Comparison of ENCODE assay signal across 1 cellular context in the genomic region with DNA sequence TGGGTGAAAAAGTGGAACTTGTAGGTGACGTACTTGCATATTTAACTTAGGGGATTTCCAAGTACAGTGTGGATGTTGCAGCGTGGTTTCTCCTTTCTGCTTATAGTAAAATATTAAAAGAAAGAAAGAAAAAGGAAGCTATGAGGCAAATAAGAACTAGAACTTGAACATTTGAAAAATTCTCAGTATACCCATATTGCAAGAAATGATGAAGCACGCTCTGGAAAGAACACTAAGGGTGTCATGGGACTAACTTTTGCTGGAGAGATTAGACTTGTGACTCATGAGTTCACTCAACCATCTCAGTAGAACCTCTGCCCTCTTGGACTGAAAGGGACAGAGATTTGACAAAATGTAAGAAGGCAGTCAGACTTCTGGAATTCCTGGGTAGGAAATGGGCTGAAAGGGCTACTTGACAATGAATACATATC.
TF ChIP-seq lines count a peak whose summit lies in the region.

No MANE protein-coding gene starts in this region.

TF ChIP-seq in H1, 55 proteins besides CTCF, POLR2A, EP300 and RAD21 (continued from another document):
- TF ChIP-seq SP1 (IDR thresholded peaks at IDR 0.05; ENCODE audit: low read depth, low read length) (no peak), RXRA (IDR thresholded peaks at IDR 0.05; ENCODE audit: insufficient read depth, low read depth, low read length) (no peak), RBBP5 (IDR thresholded peaks at IDR 0.05; ENCODE audit: borderline replicate concordance, low read depth, low read length) (no peak), CREB1 (IDR thresholded peaks at IDR 0.05) (no peak), RNF2 (IDR thresholded peaks at IDR 0.05; ENCODE audit: borderline replicate concordance, low read depth, low read length, missing control alignments, poor library complexity, severe bottlenecking) (no peak), BACH1 (IDR thresholded peaks at IDR 0.05; ENCODE audit: low read length) (no peak), TAF7 (optimal IDR thresholded peaks at IDR 0.05; ENCODE audit: borderline replicate concordance, low read depth, low read length) (no peak), CHD1 (IDR thresholded peaks at IDR 0.05; ENCODE audit: low read depth, low read length) (no peak), TAF1 (IDR thresholded peaks at IDR 0.05; ENCODE audit: low read depth, low read length) (no peak), SP4 (IDR thresholded peaks at IDR 0.05; ENCODE audit: low read length) (no peak), SIX5 (IDR thresholded peaks at IDR 0.05; ENCODE audit: low read depth, low read length) (no peak)
- TF ChIP-seq, protein P1, sequence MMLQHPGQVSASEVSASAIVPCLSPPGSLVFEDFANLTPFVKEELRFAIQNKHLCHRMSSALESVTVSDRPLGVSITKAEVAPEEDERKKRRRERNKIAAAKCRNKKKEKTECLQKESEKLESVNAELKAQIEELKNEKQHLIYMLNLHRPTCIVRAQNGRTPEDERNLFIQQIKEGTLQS (IDR thresholded peaks at IDR 0.05; ENCODE audit: insufficient read depth, low read depth, low read length) = no peak
